16 cellular contexts compared by ENCODE assay signal in the genomic region with DNA sequence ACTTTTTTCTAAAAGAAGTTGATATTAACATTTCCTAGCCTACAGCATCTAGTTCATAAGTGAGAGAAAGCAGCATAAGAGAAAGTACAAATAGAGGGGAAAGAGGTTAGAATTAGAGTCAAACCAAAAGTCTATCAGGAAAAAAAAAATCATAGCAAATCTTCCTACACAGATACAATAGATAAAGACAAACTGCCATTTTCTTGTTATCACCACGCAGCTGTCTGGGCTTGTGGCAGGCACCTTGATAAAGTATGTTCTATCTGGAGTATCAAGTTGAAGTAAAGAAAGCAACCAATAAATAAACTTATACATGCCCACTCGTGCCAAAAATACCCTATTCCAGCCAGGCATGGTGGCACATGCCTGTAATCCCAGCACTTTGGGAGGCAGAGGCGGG.
"Had no signal": no experiment of that assay in that cellular context is flagged by ENCODE, and none has a peak within 500 bp of the region (broad histone marks: within the 10 kb centered on the region; RNA-seq: fewer than 3 reads in every experiment).

No MANE protein-coding gene starts in this region.

- H3K9me3 Mint-ChIP-seq: natural killer cell treated with Interleukin-12 subunit alpha and Interleukin-12 subunit beta and Interleukin-15 and Interleukin-18, amount 100 ng/mL, for 72 hours had no signal

- ATAC-seq: heart left ventricle; left colon; left ventricle myocardium superior; natural killer cell treated with Interleukin-12 subunit alpha and Interleukin-12 subunit beta and Interleukin-15 and Interleukin-18, amount 100 ng/mL, for 72 hours; sciatic nerve had no signal

- H3K36me3 Mint-ChIP-seq: natural killer cell treated with Interleukin-12 subunit alpha and Interleukin-12 subunit beta and Interleukin-15 and Interleukin-18, amount 100 ng/mL, for 72 hours had no signal

- DNase-seq: cortex of kidney; dorsolateral prefrontal cortex; effector CD8-positive, alpha-beta T cell; foreskin melanocyte; heart left ventricle; hippocampal formation; left colon; left ventricle myocardium superior; mesenchymal stem cell; midbrain; stimulated activated CD4-positive, alpha-beta T cell treated with anti-CD3 and anti-CD28 coated beads, Interleukin-2, amount 100 ng/mL, for 48 hours; stomach; substantia nigra; transverse colon had no signal
